Comparison of ENCODE assay signal across 20 cellular contexts in the genomic region with DNA sequence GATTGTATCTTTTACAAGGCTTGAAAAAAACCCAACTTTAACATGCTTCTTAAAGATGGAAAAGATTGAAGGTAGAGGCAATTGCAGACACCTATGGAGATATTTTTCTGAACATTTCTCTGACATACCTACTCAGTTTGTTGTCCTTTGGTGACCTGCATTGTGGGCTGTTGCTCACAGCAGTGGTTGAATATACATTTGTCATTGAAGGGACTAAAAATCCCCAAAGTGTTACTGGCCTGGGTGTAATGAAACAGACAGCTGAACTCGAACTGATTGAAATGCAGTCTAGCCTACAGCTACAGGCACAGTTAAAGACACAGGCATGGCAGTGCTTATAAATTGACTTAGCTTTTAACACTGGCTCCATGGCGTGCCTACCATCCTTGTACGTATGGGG.
"Had no signal": no experiment of that assay in that cellular context is flagged by ENCODE, and none has a peak within 500 bp of the region (broad histone marks: within the 10 kb centered on the region; RNA-seq: fewer than 3 reads in every experiment).

No MANE protein-coding gene starts in this region.

- H3K9me2 ChIP-seq: SK-N-SH had no signal

- DNase-seq: KBM-7, MV-4-11, NCI-H1048, NCI-H1105, NCI-H1417 treated with DMSO at 0.1 percent for 48 hours, NCI-H146, NCI-H1694 treated with DMSO at 0.1 percent for 48 hours, NCI-H1930, NCI-H2081, NCI-H2107, NCI-H2227 treated with DMSO at 0.1 percent for 48 hours, NCI-H524, NCI-H526 treated with DMSO at 0.1 percent for 48 hours, NCI-H774, SHP77, SK-N-SH, SW 1271 had no signal

- H3K27ac ChIP-seq: HL-60, RWPE1 had no signal

- H3K4me2 ChIP-seq: SK-N-SH had no signal

- ATAC-seq: Panc1 had no signal

- H3K9ac ChIP-seq: SK-N-SH had no signal
